In the genomic region with DNA sequence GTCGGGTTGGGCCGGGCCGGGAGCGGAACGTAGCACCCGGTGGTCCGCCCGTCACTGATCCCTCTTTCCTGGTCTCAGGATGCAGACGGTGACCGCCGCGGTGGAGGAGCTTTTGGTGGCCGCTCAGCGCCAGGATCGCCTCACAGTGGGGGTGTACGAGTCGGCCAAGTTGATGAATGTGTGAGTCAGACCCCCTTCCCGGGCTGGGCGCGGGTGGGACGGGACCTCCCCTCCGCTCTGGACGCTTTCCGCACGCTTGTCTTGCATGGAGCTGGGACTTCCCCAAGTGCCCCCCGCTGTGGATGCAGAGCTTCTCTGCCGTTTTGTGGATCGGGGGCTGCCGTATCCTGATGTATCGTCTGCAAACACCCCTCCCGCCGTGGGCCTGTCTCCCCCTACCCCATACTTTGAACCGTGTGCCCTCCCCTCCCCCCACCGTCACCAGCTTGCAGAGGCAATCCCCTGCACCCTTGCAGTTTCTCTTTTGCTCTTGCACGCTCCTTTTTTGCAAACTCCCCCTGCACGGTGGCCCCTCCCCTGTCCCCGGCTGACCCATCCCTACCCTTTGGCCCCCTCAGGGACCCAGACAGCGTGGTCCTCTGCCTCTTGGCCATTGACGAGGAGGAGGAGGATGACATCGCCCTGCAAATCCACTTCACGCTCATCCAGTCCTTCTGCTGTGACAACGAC, we compare ENCODE assay signal across 1 cellular context.
TF ChIP-seq lines count a peak whose summit lies in the region.

No MANE protein-coding gene starts in this region.

TF ChIP-seq in IMR-90, 13 proteins besides CTCF, POLR2A, EP300 and RAD21 (continued from another document):
- no peak; the same call in 1 of the 2 replicates for TF ChIP-seq USF2 (IDR thresholded peaks at IDR 0.05; ENCODE audit: low read depth, low read length)
- TF ChIP-seq NFE2L2 (IDR thresholded peaks at IDR 0.05; ENCODE audit: low read depth, low read length) = no peak
- peak; percentile 51; the same call in 1 of the 2 replicates for TF ChIP-seq MAZ (IDR thresholded peaks at IDR 0.05; ENCODE audit: borderline replicate concordance, low read depth, low read length)
- peak; percentile 23 for TF ChIP-seq CHD1 (IDR thresholded peaks at IDR 0.05; ENCODE audit: low read depth, low read length)
- TF ChIP-seq BHLHE40 (IDR thresholded peaks at IDR 0.05; ENCODE audit: low read depth, low read length) = no peak
TF ChIP-seq in IMR-90: peak in this region for 2.
